In genomic region chr7:11710392-11710791, GRCh38 we compare ENCODE assay signal across 21 cellular contexts.
DNase-seq lines count a peak whose midpoint lies in the region; ATAC-seq and TF ChIP-seq lines count a peak whose summit lies in the region.
"Had no signal": no experiment of that assay in that cellular context is flagged by ENCODE, and none has a peak within 500 bp of the region (broad histone marks: within the 10 kb centered on the region; RNA-seq: fewer than 3 reads in every experiment).

No MANE protein-coding gene starts in this region.

- no peak for TF ChIP-seq RAD21 in SK-N-SH (IDR thresholded peaks at IDR 0.05; ENCODE audit: low read length)

- in situ Hi-C loops in Panc1 (cut with HindIII; ENCODE audit: low pct_unique_long_range_greater_than_20kb, low sequenced_read_pairs) = no loop called here

- H3K36me3 ChIP-seq in SK-N-SH (replicated peaks in 1 of 2; ENCODE audit: control insufficient read depth in 1 of 2, insufficient read depth in 2 of 2, low read length in 1 of 2) (peaks cover 0 to 3% of the 10 kb centered on the region in 2 experiments), Panc1 (ENCODE audit: control insufficient read depth, insufficient read depth, low read length) (no peaks in the 10 kb centered on the region)
- H3K36me3 ChIP-seq: BE2C; BLaER1 treated with 17β-estradiol and CSF1 and Interleukin-3, amounts not matched to agents 10 nM and 100 nM; HAP-1 had no signal

- H3K9me3 ChIP-seq in SK-N-SH (no peaks in the 10 kb centered on the region), Panc1 (ENCODE audit: control insufficient read depth, insufficient read depth, low read depth, low read length) (no peaks in the 10 kb centered on the region)
- H3K9me3 ChIP-seq: BE2C; BLaER1 treated with 17β-estradiol and CSF1 and Interleukin-3, amounts not matched to agents 10 nM and 100 nM; HAP-1 had no signal

- no peak overlapping the region for H2AFZ ChIP-seq in SK-N-SH (ENCODE audit: low read depth)

- CTCF ChIA-PET in SK-N-SH (lab: Yijun Ruan, JAX) (interaction anchor here (1.0 to 2.0 kb wide), 4 partner anchors 11 to 302 kb away, joined by 3 to 6 read pairs (median 3); no protein-coding TSS in a partner anchor), Panc1 (lab: Charles Lee) (no interaction called here)

- no peak for TF ChIP-seq EP300 in SK-N-SH (IDR thresholded peaks at IDR 0.05; ENCODE audit: borderline replicate concordance in 1 of 2, low read depth in 1 of 2, low read length in 1 of 2)

- no peaks in the 10 kb centered on the region for H3K79me2 ChIP-seq in SK-N-SH (ENCODE audit: insufficient read depth)

- POLR2A ChIA-PET in SK-N-SH (lab: Yijun Ruan, JAX) (no interaction called here), Panc1 (lab: Charles Lee) (interaction anchor here (0.6 kb wide), 1 partner anchor 16 kb away, joined by 7 read pairs; no protein-coding TSS in a partner anchor)

- H4K20me1 ChIP-seq in SK-N-SH (ENCODE audit: insufficient read depth) = no peaks in the 10 kb centered on the region
- H4K20me1 ChIP-seq: BLaER1 treated with 17β-estradiol and CSF1 and Interleukin-3, amounts not matched to agents 10 nM and 100 nM had no signal

- BruUV-seq in Panc1 (replicated peaks; lab: Mats Ljungman, UMichigan) = no TSS peak

- H3K4me3 ChIP-seq in SK-N-SH (ENCODE audit: low read depth in 2 of 2, low read length in 1 of 2) (no peak overlapping the region), Panc1 (ENCODE audit: low read depth in 2 of 2, low read length in 2 of 2) (no peak overlapping the region)
- H3K4me3 ChIP-seq: BLaER1 treated with 17β-estradiol and CSF1 and Interleukin-3, amounts not matched to agents 10 nM and 100 nM; HAP-1 had no signal

- ATAC-seq in SK-N-SH treated with all-trans-retinoic acid at 6 μM for 48 hours (no peak), Panc1 (no peak)

- no peaks in the 10 kb centered on the region for H3K27me3 ChIP-seq in SK-N-SH (ENCODE audit: insufficient read depth)
- no peaks in the 10 kb centered on the region for H3K27me3 ChIP-seq in Panc1 (ENCODE audit: control insufficient read depth, insufficient read depth, low read length)
- H3K27me3 ChIP-seq: BE2C; BLaER1 treated with 17β-estradiol and CSF1 and Interleukin-3, amounts not matched to agents 10 nM and 100 nM had no signal

- H3K4me1 ChIP-seq in SK-N-SH (ENCODE audit: control insufficient read depth in 1 of 2, insufficient read depth in 2 of 2, low read depth in 1 of 2, low read length in 1 of 2) = peaks cover 0 to 29% of the 10 kb centered on the region in 2 experiments; a peak in 1 of 4 replicates
- H3K4me1 ChIP-seq in Panc1 (ENCODE audit: control insufficient read depth, insufficient read depth, low read length) = peaks cover 53% of the 10 kb centered on the region
- H3K4me1 ChIP-seq: BLaER1 treated with 17β-estradiol and CSF1 and Interleukin-3, amounts not matched to agents 10 nM and 100 nM had no signal

- no peaks in the 10 kb centered on the region for H3K9me2 ChIP-seq in SK-N-SH

- H3K27ac ChIP-seq in SK-N-SH (ENCODE audit: low read depth in 2 of 2, low read length in 1 of 2) = peak overlapping the region in 1 of 2 experiments; percentile 65; a peak in 2 of 4 replicates
- peak overlapping the region; percentile 86; the same call in 1 of the 2 replicates for H3K27ac ChIP-seq in Panc1 (ENCODE audit: low read length)
- H3K27ac ChIP-seq: 22Rv1; BLaER1 treated with 17β-estradiol and CSF1 and Interleukin-3, amounts not matched to agents 10 nM and 100 nM had no signal

- H3K4me2 ChIP-seq in SK-N-SH = no peak overlapping the region
- H3K4me2 ChIP-seq: BLaER1 treated with 17β-estradiol and CSF1 and Interleukin-3, amounts not matched to agents 10 nM and 100 nM had no signal

- TF ChIP-seq CTCF in SK-N-SH (IDR thresholded peaks at IDR 0.05) (no peak), Panc1 (IDR thresholded peaks at IDR 0.05) (no peak)

- H3K9ac ChIP-seq in SK-N-SH = no peak overlapping the region
- H3K9ac ChIP-seq: BLaER1 treated with 17β-estradiol and CSF1 and Interleukin-3, amounts not matched to agents 10 nM and 100 nM had no signal

- DNase-seq in SK-N-SH (no peak), Panc1 (ENCODE audit: low read depth, low spot score) (no peak), retina (peak; percentile 38), COLO668 (lab: John Stamatoyannopoulos, UW; ENCODE audit: unreplicated experiment) (no peak)
- DNase-seq in activated T-cell treated with anti-CD3 and anti-CD28 coated beads, Interleukin-2, amount 50 U/mL, for 48 hours = no peak
- DNase-seq: ACHN; AML-193; BE2C; Calu3; CD4-positive, alpha-beta T cell; CD8-positive, alpha-beta memory T cell; COR-L47; DMS53; DMS79 treated with DMSO at 0.1 percent for 48 hours; GF-D8; GOT3; HFFc6 had no signal

- WGBS in SK-N-SH (ENCODE audit: low lambda C conversion rate) = 32% methylated on average over 1 of the region's 1 CpG

- no peaks in the 10 kb centered on the region for H3F3A ChIP-seq in SK-N-SH (replicated peaks; ENCODE audit: insufficient read depth)

- intact Hi-C loops in Panc1 (cut with micrococcal nuclease; ENCODE audit: unreplicated experiment) = no loop called here

TF ChIP-seq in SK-N-SH treated with all-trans-retinoic acid at 6 μM for 48 hours, 23 proteins besides CTCF, POLR2A, EP300 and RAD21:
- TF ChIP-seq BACH2 (CRISPR knock-in tag; IDR thresholded peaks at IDR 0.05; ENCODE audit: borderline replicate concordance) = 0 out of 2 replicates have a peak, but pooled peaks have one; percentile 36
- no peak for TF ChIP-seq ESRRG (CRISPR knock-in tag; IDR thresholded peaks at IDR 0.05)

TF ChIP-seq in SK-N-SH, 30 proteins besides CTCF, POLR2A, EP300 and RAD21:
- TF ChIP-seq NRF1 (IDR thresholded peaks at IDR 0.05; ENCODE audit: low read depth, low read length) = no peak
- no peak for TF ChIP-seq MEF2A (IDR thresholded peaks at IDR 0.05; ENCODE audit: borderline replicate concordance, low read depth)
- TF ChIP-seq CHD2 (IDR thresholded peaks at IDR 0.05; ENCODE audit: low read length, partially characterized antibody) = no peak
- TF ChIP-seq MXI1 (IDR thresholded peaks at IDR 0.05; ENCODE audit: low read depth, low read length) = no peak
- TF ChIP-seq PBX3 (IDR thresholded peaks at IDR 0.05) = no peak
- no peak for TF ChIP-seq POLR2AphosphoS5 (IDR thresholded peaks at IDR 0.05; ENCODE audit: low read depth, low read length)
- TF ChIP-seq USF1 (IDR thresholded peaks at IDR 0.05; ENCODE audit: borderline replicate concordance, low read depth) = no peak
- no peak for TF ChIP-seq MAX (IDR thresholded peaks at IDR 0.05; ENCODE audit: low read depth)
- TF ChIP-seq ELF1 (IDR thresholded peaks at IDR 0.05) = no peak
